ENCODE assay signal across 15 cellular contexts in genomic region chr2:168466190-168466737, GRCh38. TPM values are rescaled to one million over a fixed set of nuclear protein-coding genes. Genes with fewer than 3 reads are reported as not detected.
A peak's percentile ranks its signal among the peaks of the same experiment; 100 is the strongest.
DNase-seq lines count a peak whose midpoint lies in the region; ATAC-seq, FAIRE-seq and TF ChIP-seq lines count a peak whose summit lies in the region.
"Had no signal": no experiment of that assay in that cellular context is flagged by ENCODE, and none has a peak within 500 bp of the region (broad histone marks: within the 10 kb centered on the region; RNA-seq: fewer than 3 reads in every experiment).

No MANE protein-coding gene starts in this region.

- peak overlapping the region; percentile 15 to 76 (median 62) for H3K27ac Mint-ChIP-seq in CD14-positive monocyte
- peak overlapping the region; percentile 77 for H3K27ac Mint-ChIP-seq in activated T-helper 2 cell treated with anti-CD3 and anti-CD28 coated beads, Interferon-gamma antibody, Interleukin-2, Interleukin-4, amounts not matched to agents 10 μg/mL and 5 μg/mL and 100 μg/mL, durations not matched to agents 14 hours and 24 hours and 36 hours
- peak overlapping the region in 2 of 6 donors; percentile 69 to 78 for H3K27ac Mint-ChIP-seq in naive B cell

- H3K4me3 Mint-ChIP-seq in CD14-positive monocyte (peak overlapping the region; percentile 50 to 81), naive B cell (peak overlapping the region in 6 of 8 donors; percentile 41 to 82 (median 60))
- H3K4me3 Mint-ChIP-seq in activated T-helper 2 cell treated with anti-CD3 and anti-CD28 coated beads, Interferon-gamma antibody, Interleukin-2, Interleukin-4, amounts not matched to agents 10 μg/mL and 5 μg/mL and 100 μg/mL, durations not matched to agents 14 hours and 24 hours and 36 hours (ENCODE audit: low read depth), result peak overlapping the region; percentile 53

- no peaks in the 10 kb centered on the region for H3K27me3 ChIP-seq in aorta (ENCODE audit: control insufficient read depth in 1 of 2, insufficient read depth in 2 of 2, low read length in 1 of 2)
- H3K27me3 ChIP-seq: foreskin keratinocyte, vagina had no signal

- H3K9me3 Mint-ChIP-seq in CD14-positive monocyte (no peaks in the 10 kb centered on the region), naive B cell (no peaks in the 10 kb centered on the region)
- H3K9me3 Mint-ChIP-seq in activated T-helper 2 cell treated with anti-CD3 and anti-CD28 coated beads, Interferon-gamma antibody, Interleukin-2, Interleukin-4, amounts not matched to agents 10 μg/mL and 5 μg/mL and 100 μg/mL, durations not matched to agents 14 hours and 24 hours and 36 hours, result no peaks in the 10 kb centered on the region

- H3K27ac ChIP-seq in aorta (ENCODE audit: low read depth in 1 of 2, low read length in 2 of 2), result no peak overlapping the region
- H3K27ac ChIP-seq: foreskin keratinocyte, vagina, WERI-Rb-1 had no signal

- H3K4me1 Mint-ChIP-seq in CD14-positive monocyte (peaks cover 84% of the 10 kb centered on the region), naive B cell (peaks cover 34 to 65% (median 56%) of the 10 kb centered on the region in 3 donors)
- H3K4me1 Mint-ChIP-seq in activated T-helper 2 cell treated with anti-CD3 and anti-CD28 coated beads, Interferon-gamma antibody, Interleukin-2, Interleukin-4, amounts not matched to agents 10 μg/mL and 5 μg/mL and 100 μg/mL, durations not matched to agents 14 hours and 24 hours and 36 hours (ENCODE audit: low read depth), result peaks cover 64% of the 10 kb centered on the region

- intact Hi-C loops in CD14-positive monocyte (cut with micrococcal nuclease) (no loop called here), aorta (cut with DNase I) (no loop called here)
- intact Hi-C loops in activated T-helper 2 cell treated with anti-CD3 and anti-CD28 coated beads, Interferon-gamma antibody, Interleukin-2, Interleukin-4, amounts not matched to agents 10 μg/mL and 5 μg/mL and 100 μg/mL, durations not matched to agents 14 hours and 24 hours and 36 hours (cut with micrococcal nuclease), result no loop called here

- peak; percentile 24 for FAIRE-seq in GM18507 (lab: Jason Lieb, UNC)

- DNase-seq in CD14-positive monocyte (ENCODE audit: low spot score) (no peak), GM18507 (ENCODE audit: extremely low spot score, insufficient read length, low read depth) (no peak), naive B cell (no peak), aorta (no peak)
- DNase-seq in activated T-helper 2 cell treated with anti-CD3 and anti-CD28 coated beads, Interferon-gamma antibody, Interleukin-2, Interleukin-4, amounts not matched to agents 10 μg/mL and 5 μg/mL and 100 μg/mL, durations not matched to agents 14 hours and 24 hours and 36 hours (ENCODE audit: low spot score), result no peak
- DNase-seq: activated gamma-delta T cell treated with Interleukin-2 at 50 U/mL for 16 hours, cortex of kidney, foreskin keratinocyte, NCI-H2029 treated with DMSO at 0.1 percent for 48 hours, WERI-Rb-1 had no signal

- ATAC-seq in naive B cell (ENCODE audit: low read depth in 2 of 2), result no peak
- no peak for ATAC-seq in HG02970 (IDR thresholded peaks at IDR 0.05; ENCODE audit: low FRiP score, unreplicated experiment)
- no peak for ATAC-seq in HG03196 (IDR thresholded peaks at IDR 0.05; ENCODE audit: unreplicated experiment)
- ATAC-seq in aorta (ENCODE audit: low FRiP score), result no peak
- ATAC-seq in GM21737 (IDR thresholded peaks at IDR 0.05; ENCODE audit: unreplicated experiment), result no peak
- ATAC-seq: foreskin keratinocyte had no signal

- no peaks in the 10 kb centered on the region for H3K36me3 ChIP-seq in aorta (ENCODE audit: control insufficient read depth in 1 of 2, insufficient read depth in 2 of 2, low read length in 1 of 2)
- H3K36me3 ChIP-seq: vagina, WERI-Rb-1 had no signal

- no peaks in the 10 kb centered on the region for H3K9me3 ChIP-seq in aorta (ENCODE audit: control insufficient read depth, low read length)
- H3K9me3 ChIP-seq: vagina had no signal

- 63 to 71% methylated on average over 2 of the region's 2 CpGs for WGBS in aorta, 2 donors

- no peaks in the 10 kb centered on the region for H3K27me3 Mint-ChIP-seq in CD14-positive monocyte (ENCODE audit: low read depth in 3 of 3)
- no peaks in the 10 kb centered on the region for H3K27me3 Mint-ChIP-seq in activated T-helper 2 cell treated with anti-CD3 and anti-CD28 coated beads, Interferon-gamma antibody, Interleukin-2, Interleukin-4, amounts not matched to agents 10 μg/mL and 5 μg/mL and 100 μg/mL, durations not matched to agents 14 hours and 24 hours and 36 hours (ENCODE audit: low read depth)
- H3K27me3 Mint-ChIP-seq in naive B cell, result no peaks in the 10 kb centered on the region

- peaks cover 0 to 2% of the 10 kb centered on the region in 2 donors for H3K4me1 ChIP-seq in aorta (ENCODE audit: control insufficient read depth in 1 of 2, insufficient read depth in 2 of 2, low read length in 2 of 2)
- H3K4me1 ChIP-seq: foreskin keratinocyte had no signal

- TF ChIP-seq CTCF in CD14-positive monocyte (IDR thresholded peaks at IDR 0.05), result no peak

- H3K4me3 ChIP-seq in aorta (ENCODE audit: low read length in 2 of 2), result no peak overlapping the region
- H3K4me3 ChIP-seq: lung, vagina had no signal

- H3K36me3 Mint-ChIP-seq in CD14-positive monocyte, result peaks cover 0 to 4% of the 10 kb centered on the region in 2 donors
- H3K36me3 Mint-ChIP-seq in activated T-helper 2 cell treated with anti-CD3 and anti-CD28 coated beads, Interferon-gamma antibody, Interleukin-2, Interleukin-4, amounts not matched to agents 10 μg/mL and 5 μg/mL and 100 μg/mL, durations not matched to agents 14 hours and 24 hours and 36 hours (ENCODE audit: low read depth), result peaks cover 12% of the 10 kb centered on the region
- no peaks in the 10 kb centered on the region for H3K36me3 Mint-ChIP-seq in naive B cell

RNA-seq across cellular contexts. Expression of gene CERS6, which starts 10.2 kb away (rescaled TPM):
- polyA plus RNA-seq in CD14-positive monocyte, result 10 to 100 TPM; 15.6 to 17.7 TPM
- total RNA-seq in activated T-helper 2 cell treated with anti-CD3 and anti-CD28 coated beads, Interferon-gamma antibody, Interleukin-2, Interleukin-4, amounts not matched to agents 10 μg/mL and 5 μg/mL and 100 μg/mL, durations not matched to agents 14 hours and 24 hours and 36 hours, result 21.5 and 22.4 TPM in 2 replicates
- polyA plus RNA-seq in naive B cell (ENCODE audit: low read depth in 6 of 6), result 10 to 100 TPM in 2 of 6 donors, 1 to 10 TPM in 4; 5.8 to 11.9 (median 9.1) TPM
- total RNA-seq in aorta, result 10 to 100 TPM in 1 of 2 donors, 1 to 10 TPM in 1; 8.3 to 10.6 TPM
- polyA plus RNA-seq in aorta, result 1 to 10 TPM; 4.3 to 4.6 TPM
